8 cellular contexts compared by ENCODE assay signal in genomic region chr12:121888478-121889266, GRCh38. TPM values are rescaled to one million over a fixed set of nuclear protein-coding genes. Genes with fewer than 3 reads are reported as not detected.
DNase-seq lines count a peak whose midpoint lies in the region; ATAC-seq and TF ChIP-seq lines count a peak whose summit lies in the region.

PSMD9 (plus strand) TSS chr12:121888790; CDS start chr12:121888857, 67 bp downstream.

- peak within 1 kb of the TSS; percentile 99 for H3K4me2 ChIP-seq in Loucy (ENCODE audit: low read depth, low read length, poor library complexity, severe bottlenecking)

- H3F3A ChIP-seq in Loucy (ENCODE audit: low read depth): peaks cover 6% of the 10 kb centered on the region; the same call in 1 of the 2 replicates

- peaks cover 18 to 29% of the 10 kb centered on the region in 2 donors for H3K4me1 Mint-ChIP-seq in natural killer cell treated with Interleukin-12 subunit alpha and Interleukin-12 subunit beta and Interleukin-15 and Interleukin-18, amount 100 ng/mL, for 72 hours (ENCODE audit: low read depth in 2 of 2)

- peaks cover 41% of the 10 kb centered on the region for H3K79me2 ChIP-seq in Loucy (ENCODE audit: insufficient read depth, low read length)

- peaks cover 2% of the 10 kb centered on the region; the same call in 1 of the 2 replicates for H3K27me3 ChIP-seq in H7 (ENCODE audit: control insufficient read depth, insufficient read depth, low read length)
- H3K27me3 ChIP-seq in Loucy (ENCODE audit: insufficient read depth, low read length, poor library complexity, severe bottlenecking): peaks cover 43% of the 10 kb centered on the region

- peaks cover 25% of the 10 kb centered on the region for H3K4me1 ChIP-seq in Loucy (ENCODE audit: insufficient read depth, low read length, poor library complexity, severe bottlenecking)

- peaks cover 8% of the 10 kb centered on the region for H4K20me1 ChIP-seq in Loucy (ENCODE audit: insufficient read depth, low read length, poor library complexity, severe bottlenecking)

- peak within 1 kb of the TSS; percentile 90 to 95 for H3K27ac Mint-ChIP-seq in natural killer cell treated with Interleukin-12 subunit alpha and Interleukin-12 subunit beta and Interleukin-15 and Interleukin-18, amount 100 ng/mL, for 72 hours

- peak within 1 kb of the TSS; percentile 98 for H3K4me3 Mint-ChIP-seq in natural killer cell treated with Interleukin-12 subunit alpha and Interleukin-12 subunit beta and Interleukin-15 and Interleukin-18, amount 100 ng/mL, for 72 hours

- ATAC-seq in natural killer cell treated with Interleukin-12 subunit alpha and Interleukin-12 subunit beta and Interleukin-15 and Interleukin-18, amount 100 ng/mL, for 72 hours: peak; percentile 98 to 99
- ATAC-seq in stimulated activated naive CD8-positive, alpha-beta T cell treated with anti-CD3 and anti-CD28 coated beads, Interleukin-15, Interleukin-2, amounts not matched to agents 100 U/mL and 50 U/mL, for 24 hours: peak; percentile 95

- DNase-seq in G401 (ENCODE audit: low spot score) (peak; percentile 96), H7 (peak; percentile 97), fibroblast of peridontal ligament (ENCODE audit: extremely low read depth) (peak; percentile 98)
- DNase-seq in activated T-helper 9 cell treated with anti-CD3 and anti-CD28 coated beads, Interleukin-2, amount 50 U/mL, for 16 hours (ENCODE audit: low read depth): peak; percentile 97
- peak; percentile 97 for DNase-seq in natural killer cell treated with Interleukin-12 subunit alpha and Interleukin-12 subunit beta and Interleukin-15 and Interleukin-18, amount 100 ng/mL, for 72 hours (ENCODE audit: low spot score)
- DNase-seq in stimulated activated naive CD8-positive, alpha-beta T cell treated with anti-CD3 and anti-CD28 coated beads, Interleukin-15, Interleukin-2, amounts not matched to agents 100 U/mL and 50 U/mL, for 24 hours: peak; percentile 100

- H3K9me3 ChIP-seq in Loucy (ENCODE audit: insufficient read depth, low read depth, low read length): no peaks in the 10 kb centered on the region

- peak within 1 kb of the TSS; percentile 94 for H2AFZ ChIP-seq in Loucy (ENCODE audit: low read length)

- peaks cover 0 to 5% of the 10 kb centered on the region in 2 donors for H3K27me3 Mint-ChIP-seq in natural killer cell treated with Interleukin-12 subunit alpha and Interleukin-12 subunit beta and Interleukin-15 and Interleukin-18, amount 100 ng/mL, for 72 hours

- in situ Hi-C loops in G401 (cut with HindIII; ENCODE audit: low sequenced_read_pairs): no loop called here

- no peaks in the 10 kb centered on the region for H3K9me2 ChIP-seq in Loucy (replicated peaks; ENCODE audit: low read depth, low read length)

- H3K9ac ChIP-seq in Loucy (ENCODE audit: low read depth, low read length, poor library complexity, severe bottlenecking): peak within 1 kb of the TSS; percentile 90

- peak; percentile 70 for TF ChIP-seq CTCF in Loucy (conservative IDR thresholded peaks at IDR 0.05; ENCODE audit: low read length)

- no peaks in the 10 kb centered on the region for H3K9me3 Mint-ChIP-seq in natural killer cell treated with Interleukin-12 subunit alpha and Interleukin-12 subunit beta and Interleukin-15 and Interleukin-18, amount 100 ng/mL, for 72 hours

- H3K36me3 Mint-ChIP-seq in natural killer cell treated with Interleukin-12 subunit alpha and Interleukin-12 subunit beta and Interleukin-15 and Interleukin-18, amount 100 ng/mL, for 72 hours: no peaks in the 10 kb centered on the region

- H3K36me3 ChIP-seq in H7 (replicated peaks; ENCODE audit: control insufficient read depth, insufficient read depth, low read length) (no peaks in the 10 kb centered on the region), Loucy (ENCODE audit: insufficient read depth, low read length) (no peaks in the 10 kb centered on the region)

- TF ChIP-seq POLR2A in Raji (IDR thresholded peaks at IDR 0.05; ENCODE audit: insufficient read depth, low read depth, low read length): peak; percentile 96

- H3K4me3 ChIP-seq in H7 (ENCODE audit: insufficient read depth, low read depth, low read length) (peak within 1 kb of the TSS; percentile 90), Loucy (ENCODE audit: low read length, poor library complexity, severe bottlenecking) (peak within 1 kb of the TSS; percentile 92)

RNA-seq across cellular contexts. Expression of gene PSMD9, which starts in this region (rescaled TPM):
- 65.2 and 96.5 TPM in 2 replicates for total RNA-seq in G401 (2014; rRNA removed; shearing (Covaris generic))
- total RNA-seq in H7 (2014; rRNA removed; shearing (Covaris generic)): 39.2 and 61.2 TPM in 2 replicates
- total RNA-seq in natural killer cell treated with Interleukin-12 subunit alpha and Interleukin-12 subunit beta and Interleukin-15 and Interleukin-18, amount 100 ng/mL, for 72 hours: 10 to 100 TPM; 56.0 to 61.3 TPM

Comparison
In these comparisons a context has a peak if more than half of its experiments do, and no peak if none do; other contexts are left out.
1. Peak in every context shown above with its lines: DNase-seq, ATAC-seq and H3K4me3 ChIP-seq.